ENCODE assay signal across 1 cellular context in genomic region chr12:115088995-115089841, GRCh38.
TF ChIP-seq lines count a peak whose summit lies in the region.

No MANE protein-coding gene starts in this region.

TF ChIP-seq in HepG2, 621 proteins besides CTCF, POLR2A, EP300 and RAD21 (continued from another document and continues in another):
- TF ChIP-seq MIER3 (CRISPR knock-in tag; IDR thresholded peaks at IDR 0.05; ENCODE audit: borderline replicate concordance): peak; percentile 75; the same call in 1 of the 2 replicates
- peak; percentile 98 for TF ChIP-seq RARA (CRISPR knock-in tag; IDR thresholded peaks at IDR 0.05)
- TF ChIP-seq, protein P1, sequence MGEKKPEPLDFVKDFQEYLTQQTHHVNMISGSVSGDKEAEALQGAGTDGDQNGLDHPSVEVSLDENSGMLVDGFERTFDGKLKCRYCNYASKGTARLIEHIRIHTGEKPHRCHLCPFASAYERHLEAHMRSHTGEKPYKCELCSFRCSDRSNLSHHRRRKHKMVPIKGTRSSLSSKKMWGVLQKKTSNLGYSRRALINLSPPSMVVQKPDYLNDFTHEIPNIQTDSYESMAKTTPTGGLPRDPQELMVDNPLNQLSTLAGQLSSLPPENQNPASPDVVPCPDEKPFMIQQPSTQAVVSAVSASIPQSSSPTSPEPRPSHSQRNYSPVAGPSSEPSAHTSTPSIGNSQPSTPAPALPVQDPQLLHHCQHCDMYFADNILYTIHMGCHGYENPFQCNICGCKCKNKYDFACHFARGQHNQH (CRISPR knock-in tag; IDR thresholded peaks at IDR 0.05): peak; percentile 91
- TF ChIP-seq NFIC (IDR thresholded peaks at IDR 0.05; ENCODE audit: low read length): peak; percentile 60; the same call in 1 of the 2 replicates
- TF ChIP-seq MYC (CRISPR knock-in tag; IDR thresholded peaks at IDR 0.05; ENCODE audit: borderline replicate concordance): peak; percentile 92
- TF ChIP-seq ZNF740 (CRISPR knock-in tag; IDR thresholded peaks at IDR 0.05): no peak
- TF ChIP-seq ZSCAN25 (CRISPR knock-in tag; IDR thresholded peaks at IDR 0.05): no peak; the same call in 1 of the 2 replicates
- peak; percentile 93 for TF ChIP-seq POGZ (CRISPR knock-in tag; IDR thresholded peaks at IDR 0.05)
- TF ChIP-seq BORCS8-MEF2B (CRISPR knock-in tag; IDR thresholded peaks at IDR 0.05): peak; percentile 90
- TF ChIP-seq USF2 (IDR thresholded peaks at IDR 0.05; ENCODE audit: low read depth, low read length): no peak
- no peak for TF ChIP-seq USF2 (CRISPR knock-in tag; IDR thresholded peaks at IDR 0.05; ENCODE audit: borderline replicate concordance)
- TF ChIP-seq ZNF124 (CRISPR knock-in tag; IDR thresholded peaks at IDR 0.05): peak; percentile 69; the same call in 1 of the 2 replicates
- TF ChIP-seq ZBTB21 (CRISPR knock-in tag; IDR thresholded peaks at IDR 0.05): no peak
- no peak for TF ChIP-seq GTF3A (CRISPR knock-in tag; conservative IDR thresholded peaks at IDR 0.05)
- peak; percentile 97; the same call in 1 of the 2 replicates for TF ChIP-seq AHR (CRISPR knock-in tag; IDR thresholded peaks at IDR 0.05)
- no peak for TF ChIP-seq ZNF10 (CRISPR knock-in tag; IDR thresholded peaks at IDR 0.05; ENCODE audit: borderline replicate concordance, low read depth)
- no peak for TF ChIP-seq ZNF180 (CRISPR knock-in tag; IDR thresholded peaks at IDR 0.05; ENCODE audit: borderline replicate concordance, low read depth)
- TF ChIP-seq ZBTB20 (CRISPR knock-in tag; IDR thresholded peaks at IDR 0.05; ENCODE audit: borderline replicate concordance, low read depth): peak; percentile 93; the same call in 1 of the 2 replicates
- no peak for TF ChIP-seq KDM5A (IDR thresholded peaks at IDR 0.05; ENCODE audit: borderline replicate concordance, low read length)
- TF ChIP-seq, protein P2, sequence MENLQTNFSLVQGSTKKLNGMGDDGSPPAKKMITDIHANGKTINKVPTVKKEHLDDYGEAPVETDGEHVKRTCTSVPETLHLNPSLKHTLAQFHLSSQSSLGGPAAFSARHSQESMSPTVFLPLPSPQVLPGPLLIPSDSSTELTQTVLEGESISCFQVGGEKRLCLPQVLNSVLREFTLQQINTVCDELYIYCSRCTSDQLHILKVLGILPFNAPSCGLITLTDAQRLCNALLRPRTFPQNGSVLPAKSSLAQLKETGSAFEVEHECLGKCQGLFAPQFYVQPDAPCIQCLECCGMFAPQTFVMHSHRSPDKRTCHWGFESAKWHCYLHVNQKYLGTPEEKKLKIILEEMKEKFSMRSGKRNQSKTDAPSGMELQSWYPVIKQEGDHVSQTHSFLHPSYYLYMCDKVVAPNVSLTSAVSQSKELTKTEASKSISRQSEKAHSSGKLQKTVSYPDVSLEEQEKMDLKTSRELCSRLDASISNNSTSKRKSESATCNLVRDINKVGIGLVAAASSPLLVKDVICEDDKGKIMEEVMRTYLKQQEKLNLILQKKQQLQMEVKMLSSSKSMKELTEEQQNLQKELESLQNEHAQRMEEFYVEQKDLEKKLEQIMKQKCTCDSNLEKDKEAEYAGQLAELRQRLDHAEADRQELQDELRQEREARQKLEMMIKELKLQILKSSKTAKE (CRISPR knock-in tag; IDR thresholded peaks at IDR 0.05; ENCODE audit: borderline replicate concordance): peak; percentile 93
- TF ChIP-seq DNMT3B (CRISPR knock-in tag; conservative IDR thresholded peaks at IDR 0.05): peak; percentile 80; the same call in 1 of the 2 replicates
- peak; percentile 83; the same call in 1 of the 2 replicates for TF ChIP-seq ZNF891 (CRISPR knock-in tag; IDR thresholded peaks at IDR 0.05)
- TF ChIP-seq SRSF1 (optimal IDR thresholded peaks at IDR 0.05; ENCODE audit: low read depth, low read length): no peak
- TF ChIP-seq BRD4 (CRISPR knock-in tag; IDR thresholded peaks at IDR 0.05): peak; percentile 92
- no peak for TF ChIP-seq ZNF484 (CRISPR knock-in tag; IDR thresholded peaks at IDR 0.05; ENCODE audit: borderline replicate concordance, low read depth)
- no peak for TF ChIP-seq CC2D1A (CRISPR knock-in tag; IDR thresholded peaks at IDR 0.05)
- no peak for TF ChIP-seq ATRX (CRISPR knock-in tag; IDR thresholded peaks at IDR 0.05; ENCODE audit: borderline replicate concordance)
- peak; percentile 79; the same call in 1 of the 2 replicates for TF ChIP-seq IRF2 (CRISPR knock-in tag; IDR thresholded peaks at IDR 0.05)
- peak; percentile 22; the same call in 1 of the 2 replicates for TF ChIP-seq ZNF318 (CRISPR knock-in tag; IDR thresholded peaks at IDR 0.05)
- no peak for TF ChIP-seq ZNF34 (CRISPR knock-in tag; IDR thresholded peaks at IDR 0.05; ENCODE audit: borderline replicate concordance)
- peak; percentile 94 for TF ChIP-seq MAX (IDR thresholded peaks at IDR 0.05)
- TF ChIP-seq KDM2A (CRISPR knock-in tag; IDR thresholded peaks at IDR 0.05; ENCODE audit: borderline replicate concordance, low read depth): peak; percentile 49; the same call in 1 of the 2 replicates
- peak; percentile 90 for TF ChIP-seq ARID3A (IDR thresholded peaks at IDR 0.05; ENCODE audit: low read depth, low read length)
- no peak for TF ChIP-seq SETDB1 (CRISPR knock-in tag; IDR thresholded peaks at IDR 0.05; ENCODE audit: borderline replicate concordance)
- TF ChIP-seq CBFB (CRISPR knock-in tag; IDR thresholded peaks at IDR 0.05): peak; percentile 75; the same call in 1 of the 2 replicates
- TF ChIP-seq IRF1 (CRISPR knock-in tag; IDR thresholded peaks at IDR 0.05; ENCODE audit: low read depth): no peak
- TF ChIP-seq, protein P3, sequence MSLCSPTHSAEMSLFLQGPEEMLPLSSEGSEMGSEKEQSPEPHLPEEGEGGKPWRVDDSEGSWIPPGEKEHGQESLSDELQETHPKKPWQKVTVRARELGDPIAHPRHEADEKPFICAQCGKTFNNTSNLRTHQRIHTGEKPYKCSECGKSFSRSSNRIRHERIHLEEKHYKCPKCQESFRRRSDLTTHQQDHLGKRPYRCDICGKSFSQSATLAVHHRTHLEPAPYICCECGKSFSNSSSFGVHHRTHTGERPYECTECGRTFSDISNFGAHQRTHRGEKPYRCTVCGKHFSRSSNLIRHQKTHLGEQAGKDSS (CRISPR knock-in tag; IDR thresholded peaks at IDR 0.05; ENCODE audit: borderline replicate concordance, low read depth): 0 out of 2 replicates have a peak, but pooled peaks have one; percentile 69
- TF ChIP-seq GFI1 (CRISPR knock-in tag; IDR thresholded peaks at IDR 0.05; ENCODE audit: borderline replicate concordance): peak; percentile 75; the same call in 1 of the 2 replicates
- TF ChIP-seq ZNF207 (IDR thresholded peaks at IDR 0.05; ENCODE audit: borderline replicate concordance): no peak
- no peak for TF ChIP-seq ADNP (CRISPR knock-in tag; IDR thresholded peaks at IDR 0.05)
- no peak for TF ChIP-seq ZNF225 (CRISPR knock-in tag; IDR thresholded peaks at IDR 0.05)
- 0 out of 2 replicates have a peak, but pooled peaks have one; percentile 70 for TF ChIP-seq ZNF703 (CRISPR knock-in tag; IDR thresholded peaks at IDR 0.05; ENCODE audit: borderline replicate concordance)
- no peak for TF ChIP-seq HCFC1 (IDR thresholded peaks at IDR 0.05; ENCODE audit: low read depth, low read length)
- TF ChIP-seq, protein P4, sequence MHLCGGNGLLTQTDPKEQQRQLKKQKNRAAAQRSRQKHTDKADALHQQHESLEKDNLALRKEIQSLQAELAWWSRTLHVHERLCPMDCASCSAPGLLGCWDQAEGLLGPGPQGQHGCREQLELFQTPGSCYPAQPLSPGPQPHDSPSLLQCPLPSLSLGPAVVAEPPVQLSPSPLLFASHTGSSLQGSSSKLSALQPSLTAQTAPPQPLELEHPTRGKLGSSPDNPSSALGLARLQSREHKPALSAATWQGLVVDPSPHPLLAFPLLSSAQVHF (CRISPR knock-in tag; IDR thresholded peaks at IDR 0.05): no peak
- no peak for TF ChIP-seq SOX6 (IDR thresholded peaks at IDR 0.05)
- TF ChIP-seq SOX6 (CRISPR knock-in tag; IDR thresholded peaks at IDR 0.05): peak; percentile 94
- TF ChIP-seq CCAR2 (optimal IDR thresholded peaks at IDR 0.05; ENCODE audit: low read depth, low read length): no peak
- TF ChIP-seq HOXA7 (CRISPR knock-in tag; IDR thresholded peaks at IDR 0.05): peak; percentile 35; the same call in 1 of the 2 replicates
- peak; percentile 77 for TF ChIP-seq CHD2 (IDR thresholded peaks at IDR 0.05; ENCODE audit: low read depth, low read length)
